In the genomic region with DNA sequence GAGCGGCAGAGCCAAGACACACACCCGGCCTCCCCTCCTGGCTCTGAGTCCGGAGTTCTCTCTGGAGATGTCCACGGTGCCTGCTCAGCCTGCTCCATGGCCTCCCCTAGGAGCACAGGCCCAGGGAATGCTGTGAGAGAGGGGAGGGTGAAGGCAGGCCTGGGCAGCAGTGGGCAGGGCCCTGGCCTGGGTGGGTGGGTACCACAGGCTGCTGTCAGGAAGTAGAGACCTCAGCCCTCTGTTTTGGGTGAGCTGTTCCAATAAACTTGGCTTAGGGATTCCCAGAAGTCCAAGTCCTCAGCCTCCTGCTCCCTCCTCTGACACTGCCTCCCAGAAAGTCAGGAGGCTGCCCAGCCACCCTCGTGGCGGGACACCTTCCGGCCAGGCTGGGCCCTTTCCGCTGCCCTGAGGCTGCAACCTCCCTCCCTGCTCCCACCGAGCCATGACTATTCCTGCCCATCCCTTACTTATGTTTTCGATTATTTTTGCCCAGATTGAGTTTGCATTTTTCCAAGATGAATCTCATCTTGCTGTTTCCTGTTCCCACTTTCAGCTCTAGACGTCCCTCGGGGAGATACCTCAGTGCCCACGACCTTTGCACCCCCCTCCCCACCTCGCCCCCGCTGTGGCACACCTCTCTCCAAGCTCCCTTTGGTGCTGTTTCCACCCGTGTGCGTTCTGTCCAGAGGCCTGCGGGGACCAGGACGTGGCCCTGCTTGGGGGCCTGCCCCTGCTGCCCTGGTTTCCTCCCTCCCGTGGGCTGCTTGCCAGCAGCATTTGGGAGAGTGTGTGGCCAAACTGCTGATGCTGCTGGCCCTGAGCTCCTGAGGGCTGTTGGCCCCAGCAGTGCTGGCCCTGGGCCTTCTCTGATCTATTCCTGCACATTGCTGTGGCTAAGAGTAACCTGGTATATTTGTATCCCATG, we compare ENCODE assay signal across 8 cellular contexts. TPM values are rescaled to one million over a fixed set of nuclear protein-coding genes. Genes with fewer than 3 reads are reported as not detected.
DNase-seq lines count a peak whose midpoint lies in the region; ATAC-seq, FAIRE-seq and TF ChIP-seq lines count a peak whose summit lies in the region.
"Had no signal": no experiment of that assay in that cellular context is flagged by ENCODE, and none has a peak within 500 bp of the region (broad histone marks: within the 10 kb centered on the region; RNA-seq: fewer than 3 reads in every experiment).

No MANE protein-coding gene starts in this region.

- no peak overlapping the region for H3K4me3 ChIP-seq in NT2/D1 (ENCODE audit: insufficient read length, low read depth)
- H3K4me3 ChIP-seq in skeletal muscle tissue (ENCODE audit: low read length in 3 of 3): peak overlapping the region; percentile 13 to 30 (median 21)

- H3K9me3 ChIP-seq in NT2/D1 (ENCODE audit: insufficient read depth, low read length) (no peaks in the 10 kb centered on the region), skeletal muscle tissue (ENCODE audit: control insufficient read depth in 3 of 3, low read length in 3 of 3) (no peaks in the 10 kb centered on the region)

- no peak for FAIRE-seq in GM19239 (lab: Jason Lieb, UNC)

- DNase-seq in NT2/D1 (ENCODE audit: low read depth, low spot score) (no peak), fibroblast of peridontal ligament (ENCODE audit: extremely low read depth) (peak; percentile 96), CD14-positive monocyte (ENCODE audit: low spot score) (no peak), GM19239 (ENCODE audit: insufficient read length, low spot score) (no peak)
- DNase-seq: activated T-cell treated with anti-CD3 and anti-CD28 coated beads, Interleukin-2, amount 50 U/mL, for 4 hours had no signal

- H3K27me3 ChIP-seq in NT2/D1 (ENCODE audit: insufficient read depth, insufficient read length) (peaks cover 10% of the 10 kb centered on the region), skeletal muscle tissue (ENCODE audit: control insufficient read depth in 3 of 3, insufficient read depth in 3 of 3, low read length in 3 of 3) (no peaks in the 10 kb centered on the region)

- peak overlapping the region; percentile 81 for H3K27ac ChIP-seq in skeletal muscle tissue (ENCODE audit: low read depth, low read length)
- H3K27ac ChIP-seq: KMS-11 had no signal

- H3K4me1 ChIP-seq in NT2/D1 (ENCODE audit: insufficient read depth, insufficient read length) (peaks cover 13% of the 10 kb centered on the region), skeletal muscle tissue (ENCODE audit: control insufficient read depth in 3 of 3, insufficient read depth in 3 of 3, low read length in 3 of 3) (peaks cover 27 to 41% (median 30%) of the 10 kb centered on the region in 3 donors)

- H3K36me3 ChIP-seq in NT2/D1 (ENCODE audit: insufficient read depth, insufficient read length, low read length) (no peaks in the 10 kb centered on the region), skeletal muscle tissue (ENCODE audit: control insufficient read depth in 3 of 3, insufficient read depth in 3 of 3, low read length in 3 of 3) (no peaks in the 10 kb centered on the region)

- H3K27me3 Mint-ChIP-seq in CD14-positive monocyte (ENCODE audit: low read depth in 3 of 3): peaks cover 0 to 8% (median 5%) of the 10 kb centered on the region in 3 donors

- TF ChIP-seq CTCF in CD14-positive monocyte (IDR thresholded peaks at IDR 0.05): no peak

- H3K4me3 Mint-ChIP-seq in CD14-positive monocyte: no peak overlapping the region
- H3K4me3 Mint-ChIP-seq: activated T-cell treated with anti-CD3 and anti-CD28 coated beads, Interleukin-2, amount 50 U/mL, for 4 hours had no signal

- ATAC-seq in HG02623 (IDR thresholded peaks at IDR 0.05; ENCODE audit: unreplicated experiment): no peak
- ATAC-seq: activated T-cell treated with anti-CD3 and anti-CD28 coated beads, Interleukin-2, amount 50 U/mL, for 4 hours had no signal

- peaks cover 0 to 3% (median 0%) of the 10 kb centered on the region in 7 donors for H3K9me3 Mint-ChIP-seq in CD14-positive monocyte
- H3K9me3 Mint-ChIP-seq: activated T-cell treated with anti-CD3 and anti-CD28 coated beads, Interleukin-2, amount 50 U/mL, for 4 hours had no signal

- H3K4me1 Mint-ChIP-seq in CD14-positive monocyte: no peaks in the 10 kb centered on the region

- H3K9ac ChIP-seq in NT2/D1 (ENCODE audit: insufficient read length, low read depth) (peak overlapping the region; percentile 38), skeletal muscle tissue (ENCODE audit: low read depth in 1 of 3, low read length in 3 of 3) (peak overlapping the region in 2 of 3 donors; percentile 45)
- H3K9ac ChIP-seq: KMS-11 had no signal

- H3K27ac Mint-ChIP-seq in CD14-positive monocyte: no peak overlapping the region

- no peaks in the 10 kb centered on the region for H3K36me3 Mint-ChIP-seq in CD14-positive monocyte

- intact Hi-C loops in CD14-positive monocyte (cut with micrococcal nuclease): loop anchor here in 1 of 2 donors (10.0 kb wide), 1 partner anchor 63 kb away; no protein-coding TSS in a partner anchor

RNA-seq across cellular contexts. Expression of a gene that starts 5.8 kb away (rescaled TPM):
- 12.5 TPM for total RNA-seq in skeletal muscle tissue
- polyA plus RNA-seq in CD14-positive monocyte: 1 to 10 TPM; 4.8 TPM

RNA-seq across cellular contexts. Expression of a gene that starts 16.0 kb away (rescaled TPM):
- 32.4 TPM for total RNA-seq in skeletal muscle tissue
- not detected for polyA plus RNA-seq in CD14-positive monocyte

RNA-seq across cellular contexts. Expression of a gene that starts 22.8 kb away (rescaled TPM):
- 618 TPM for total RNA-seq in skeletal muscle tissue
- not detected for polyA plus RNA-seq in CD14-positive monocyte

RNA-seq across cellular contexts. Expression of a gene that starts 35.2 kb away (rescaled TPM):
- total RNA-seq in skeletal muscle tissue: 64.7 TPM
- polyA plus RNA-seq in CD14-positive monocyte: 10 to 100 TPM; 24.1 to 25.7 TPM

RNA-seq across cellular contexts. Expression of a gene that starts 43.7 kb away (rescaled TPM):
- total RNA-seq in skeletal muscle tissue: 41.2 TPM
- polyA plus RNA-seq in CD14-positive monocyte: 100 to 1,000 TPM; 304 to 321 TPM
